ENCODE assay signal across 25 cellular contexts in the genomic region with DNA sequence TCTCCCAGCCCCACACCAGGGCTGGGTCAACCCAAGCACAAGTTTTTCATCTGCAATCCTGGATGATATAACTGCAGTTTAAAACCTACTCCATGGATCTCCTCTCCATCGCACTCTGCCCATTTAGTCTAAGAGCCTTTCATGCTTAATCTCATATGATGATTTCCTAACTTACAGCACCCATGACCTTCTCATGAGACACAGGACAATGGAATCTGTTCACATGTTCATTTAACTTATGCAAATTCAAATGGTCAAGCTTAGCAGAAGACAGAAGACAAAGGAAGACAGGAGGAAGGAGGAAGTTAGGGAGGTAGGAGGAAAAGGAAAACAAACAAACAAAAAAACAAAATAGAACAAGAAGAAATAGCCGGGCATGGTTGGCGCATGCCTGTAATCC.
DNase-seq lines count a peak whose midpoint lies in the region; ATAC-seq, FAIRE-seq and TF ChIP-seq lines count a peak whose summit lies in the region.
"Had no signal": no experiment of that assay in that cellular context is flagged by ENCODE, and none has a peak within 500 bp of the region (broad histone marks: within the 10 kb centered on the region; RNA-seq: fewer than 3 reads in every experiment).

No MANE protein-coding gene starts in this region.

- H3K36me3 Mint-ChIP-seq in activated naive CD4-positive, alpha-beta T cell treated with anti-CD3 and anti-CD28 coated beads, Interleukin-2, amount 50 U/mL, for 24 hours = no peaks in the 10 kb centered on the region
- peaks cover 14 to 18% of the 10 kb centered on the region in 2 donors for H3K36me3 Mint-ChIP-seq in stimulated activated naive B cell treated with anti-CD40 and anti-IgM and Interleukin-4, amounts not matched to agents 10 μg/mL and 1 μg/mL and 100 μg/mL, for 72 hours
- peaks cover 7% of the 10 kb centered on the region for H3K36me3 Mint-ChIP-seq in endothelial cell (ENCODE audit: low read depth, unreplicated experiment)

- H3K4me1 ChIP-seq in GM12878 (ENCODE audit: control insufficient read depth, insufficient read depth, low read length) = peaks cover 69% of the 10 kb centered on the region

- H3K27ac Mint-ChIP-seq in activated naive CD4-positive, alpha-beta T cell treated with anti-CD3 and anti-CD28 coated beads, Interleukin-2, amount 50 U/mL, for 24 hours = peak overlapping the region; percentile 25
- H3K27ac Mint-ChIP-seq in stimulated activated naive B cell treated with anti-CD40 and anti-IgM and Interleukin-4, amounts not matched to agents 10 μg/mL and 1 μg/mL and 100 μg/mL, for 72 hours = peak overlapping the region; percentile 78
- H3K27ac Mint-ChIP-seq in endothelial cell (ENCODE audit: unreplicated experiment) = no peak overlapping the region
- H3K27ac Mint-ChIP-seq: activated CD8-positive, alpha-beta memory T cell treated with anti-CD3 and anti-CD28 coated beads, Interleukin-2, amount 10 ng/mL, durations not matched to agents 7 days and 5 days; activated T-helper 1 cell treated with anti-CD3 and anti-CD28 coated beads, Interleukin-12 subunit alpha, Interleukin-12 subunit beta, Interleukin-2, Interleukin-4 antibody, amounts not matched to agents 30 ng/mL and 10 ng/mL and 1 ng/mL, durations not matched to agents 14 hours and 24 hours and 36 hours; HFFc6 had no signal

- no peak for DNase-seq in activated naive CD4-positive, alpha-beta T cell treated with Interleukin-2 at 50 U/mL for 16 hours
- DNase-seq in MV-4-11 (lab: John Stamatoyannopoulos, UW) (peak; percentile 25), GM12878 (ENCODE audit: low read depth, low spot score) (no peak), endothelial cell (ENCODE audit: low spot score) (no peak), left ventricle myocardium superior (no peak)
- no peak for DNase-seq in stimulated activated naive B cell treated with anti-CD40 and anti-IgM and Interleukin-4, amounts not matched to agents 10 μg/mL and 1 μg/mL and 100 μg/mL, for 72 hours
- DNase-seq: activated CD4-positive, alpha-beta T cell treated with anti-CD3 and anti-CD28 coated beads for 4 hours; activated CD8-positive, alpha-beta memory T cell treated with anti-CD3 and anti-CD28 coated beads, Interleukin-2, amount 10 ng/mL, durations not matched to agents 7 days and 5 days; DMS 273 treated with DMSO at 0.1 percent for 48 hours; GM23248; HFFc6; lower lobe of right lung; MG63; NCI-H510A; NK-92 treated with Interleukin-12 subunit alpha and Interleukin-12 subunit beta, amount 100 ng/mL, for 24 hours; psoas muscle; SJCRH30 had no signal

- no peak overlapping the region for H3K4me3 ChIP-seq in GM12878
- H3K4me3 ChIP-seq: GM23248, K562, lower lobe of right lung, MG63, psoas muscle, SJCRH30 had no signal

- no peak overlapping the region for H3K4me3 Mint-ChIP-seq in activated naive CD4-positive, alpha-beta T cell treated with anti-CD3 and anti-CD28 coated beads, Interleukin-2, amount 50 U/mL, for 24 hours
- no peak overlapping the region for H3K4me3 Mint-ChIP-seq in stimulated activated naive B cell treated with anti-CD40 and anti-IgM and Interleukin-4, amounts not matched to agents 10 μg/mL and 1 μg/mL and 100 μg/mL, for 72 hours
- no peak overlapping the region for H3K4me3 Mint-ChIP-seq in endothelial cell (ENCODE audit: unreplicated experiment)
- H3K4me3 Mint-ChIP-seq: activated CD8-positive, alpha-beta memory T cell treated with anti-CD3 and anti-CD28 coated beads, Interleukin-2, amount 10 ng/mL, durations not matched to agents 7 days and 5 days; activated T-helper 1 cell treated with anti-CD3 and anti-CD28 coated beads, Interleukin-12 subunit alpha, Interleukin-12 subunit beta, Interleukin-2, Interleukin-4 antibody, amounts not matched to agents 30 ng/mL and 10 ng/mL and 1 ng/mL, durations not matched to agents 14 hours and 24 hours and 36 hours; central memory CD8-positive, alpha-beta T cell; HFFc6 had no signal

- no peak overlapping the region for H3K27ac ChIP-seq in GM12878 (ENCODE audit: control insufficient read depth, insufficient read depth)
- H3K27ac ChIP-seq: C4-2B, GM23248, lower lobe of right lung, psoas muscle, SJCRH30 had no signal

- H3K79me2 ChIP-seq in GM12878 (ENCODE audit: control insufficient read depth, insufficient read depth, low read length) = peaks cover 81% of the 10 kb centered on the region

- 63% methylated on average over 3 of the region's 3 CpGs for WGBS in GM12878 (ENCODE audit: insufficient coverage, insufficient replicate concordance, low lambda C conversion rate, missing lambda C conversion rate)

- RAD21 ChIA-PET in GM12878 (lab: Charles Lee; ENCODE audit: unreplicated experiment) = interaction anchor here (1.6 to 25.9 kb wide), 2 partner anchors 18 to 49 kb away, joined by 12 to 710 read pairs; a partner anchor contains a TSS

- H3K9me3 Mint-ChIP-seq in activated naive CD4-positive, alpha-beta T cell treated with anti-CD3 and anti-CD28 coated beads, Interleukin-2, amount 50 U/mL, for 24 hours = no peaks in the 10 kb centered on the region
- H3K9me3 Mint-ChIP-seq in stimulated activated naive B cell treated with anti-CD40 and anti-IgM and Interleukin-4, amounts not matched to agents 10 μg/mL and 1 μg/mL and 100 μg/mL, for 72 hours = no peaks in the 10 kb centered on the region
- no peaks in the 10 kb centered on the region for H3K9me3 Mint-ChIP-seq in endothelial cell (ENCODE audit: unreplicated experiment)
- H3K9me3 Mint-ChIP-seq: activated naive CD4-positive, alpha-beta T cell treated with anti-CD3 and anti-CD28 coated beads, Interleukin-2, amount 50 U/mL, for 72 hours; activated T-helper 1 cell treated with anti-CD3 and anti-CD28 coated beads, Interleukin-12 subunit alpha, Interleukin-12 subunit beta, Interleukin-2, Interleukin-4 antibody, amounts not matched to agents 30 ng/mL and 10 ng/mL and 1 ng/mL, durations not matched to agents 14 hours and 24 hours and 36 hours; central memory CD8-positive, alpha-beta T cell; HFFc6 had no signal

- H3K9ac ChIP-seq in GM12878 (ENCODE audit: control insufficient read depth, insufficient read depth, low read length) = no peak overlapping the region
- H3K9ac ChIP-seq: GM23248 had no signal

- no TSS peak for BruUV-seq in GM12878 (replicated peaks; lab: Mats Ljungman, UMichigan)

- no peak for TF ChIP-seq RAD21 in GM12878 (IDR thresholded peaks at IDR 0.05; ENCODE audit: insufficient read depth, low read depth, low read length)

- intact Hi-C loops in GM12878 (cut with micrococcal nuclease; ENCODE audit: unreplicated experiment) (no loop called here), left ventricle myocardium superior (cut with micrococcal nuclease) (no loop called here)

- H3K36me3 ChIP-seq in GM12878 (ENCODE audit: control insufficient read depth in 2 of 2, insufficient read depth in 2 of 2, low read length in 1 of 2) = peaks cover 0 to 5% of the 10 kb centered on the region in 2 experiments; a peak in 2 of 4 replicates
- H3K36me3 ChIP-seq: lower lobe of right lung, MG63 had no signal

- POLR2A ChIA-PET in GM12878 (lab: Charles Lee) = interaction anchor here (1.1 kb wide), 1 partner anchor 22 kb away, joined by 3 read pairs; no protein-coding TSS in a partner anchor

- no peaks in the 10 kb centered on the region for H3K9me3 ChIP-seq in GM12878 (replicated peaks; ENCODE audit: control insufficient read depth, insufficient read depth, low read length)
- H3K9me3 ChIP-seq: lower lobe of right lung, MG63, psoas muscle, SJCRH30 had no signal

- TF ChIP-seq POLR2A in GM12878 (IDR thresholded peaks at IDR 0.05; ENCODE audit: low read depth, low read length) = no peak

- H3K4me1 Mint-ChIP-seq in activated naive CD4-positive, alpha-beta T cell treated with anti-CD3 and anti-CD28 coated beads, Interleukin-2, amount 50 U/mL, for 24 hours = peaks cover 72% of the 10 kb centered on the region
- peaks cover 55 to 79% of the 10 kb centered on the region in 2 donors for H3K4me1 Mint-ChIP-seq in stimulated activated naive B cell treated with anti-CD40 and anti-IgM and Interleukin-4, amounts not matched to agents 10 μg/mL and 1 μg/mL and 100 μg/mL, for 72 hours
- peaks cover 30% of the 10 kb centered on the region for H3K4me1 Mint-ChIP-seq in endothelial cell (ENCODE audit: unreplicated experiment)

- no peaks in the 10 kb centered on the region for H3K27me3 ChIP-seq in GM12878 (replicated peaks in 1 of 2; ENCODE audit: control insufficient read depth in 2 of 2, insufficient read depth in 2 of 2, low read length in 1 of 2)
- H3K27me3 ChIP-seq: MG63, SJCRH30 had no signal

- no peak for TF ChIP-seq CTCF in GM12878 (IDR thresholded peaks at IDR 0.05 in 2 of 3, conservative IDR thresholded peaks at IDR 0.05 in 1 of 3; ENCODE audit: control insufficient read depth in 2 of 3, extremely low read depth in 1 of 3, insufficient read depth in 1 of 3, low read depth in 3 of 3, low read length in 3 of 3)
- no peak for TF ChIP-seq CTCF in endothelial cell (IDR thresholded peaks at IDR 0.05; ENCODE audit: unreplicated experiment)

- H4K20me1 ChIP-seq in GM12878 (ENCODE audit: control insufficient read depth, insufficient read depth) = no peaks in the 10 kb centered on the region

- FAIRE-seq in GM12878 (lab: Jason Lieb, UNC) = no peak
- FAIRE-seq: K562, RCC 7860 had no signal

- peak overlapping the region; percentile 2; the same call in 1 of the 2 replicates for H3K4me2 ChIP-seq in GM12878 (ENCODE audit: control insufficient read depth, insufficient read depth)

- TF ChIP-seq EP300 in GM12878 (IDR thresholded peaks at IDR 0.05; ENCODE audit: borderline replicate concordance in 1 of 2, control insufficient read depth in 1 of 2, low read depth in 2 of 2, low read length in 2 of 2) = no peak

- ATAC-seq in GM12878 = no peak
- no peak for ATAC-seq in stimulated activated naive B cell treated with anti-CD40 and anti-IgM and Interleukin-4, amounts not matched to agents 10 μg/mL and 1 μg/mL and 100 μg/mL, for 72 hours (replicated peaks)
- ATAC-seq in HG02938 (IDR thresholded peaks at IDR 0.05; ENCODE audit: unreplicated experiment) = no peak
- ATAC-seq in left ventricle myocardium superior = no peak
- ATAC-seq: activated CD8-positive, alpha-beta memory T cell treated with anti-CD3 and anti-CD28 coated beads, Interleukin-2, amount 10 ng/mL, durations not matched to agents 7 days and 5 days; activated naive CD4-positive, alpha-beta T cell treated with anti-CD3 and anti-CD28 coated beads, Interleukin-2, amount 50 U/mL, for 72 hours; K562; lower lobe of right lung; psoas muscle had no signal

- no peaks in the 10 kb centered on the region for H3K27me3 Mint-ChIP-seq in activated naive CD4-positive, alpha-beta T cell treated with anti-CD3 and anti-CD28 coated beads, Interleukin-2, amount 50 U/mL, for 24 hours
- H3K27me3 Mint-ChIP-seq in stimulated activated naive B cell treated with anti-CD40 and anti-IgM and Interleukin-4, amounts not matched to agents 10 μg/mL and 1 μg/mL and 100 μg/mL, for 72 hours = no peaks in the 10 kb centered on the region
- H3K27me3 Mint-ChIP-seq in endothelial cell (ENCODE audit: unreplicated experiment) = peaks cover 7% of the 10 kb centered on the region
- H3K27me3 Mint-ChIP-seq: activated CD8-positive, alpha-beta memory T cell treated with anti-CD3 and anti-CD28 coated beads, Interleukin-2, amount 10 ng/mL, durations not matched to agents 7 days and 5 days; central memory CD8-positive, alpha-beta T cell had no signal

- SMC1A ChIA-PET in GM12878 (lab: Charles Lee; ENCODE audit: uncharacterized antibody, unreplicated experiment) = interaction anchor here (1.2 to 1.3 kb wide), 2 partner anchors 24 to 48 kb away, joined by 3 to 4 read pairs; no protein-coding TSS in a partner anchor

- H2AFZ ChIP-seq in GM12878 (ENCODE audit: control insufficient read depth, low read depth, low read length) = no peak overlapping the region
- H2AFZ ChIP-seq: GM23248 had no signal

- CTCF ChIA-PET in GM12878 (lab: Yijun Ruan, JAX) = interaction anchor here (0.8 to 1.9 kb wide), 2 partner anchors 21 to 48 kb away, joined by 3 to 8 read pairs; no protein-coding TSS in a partner anchor

- in situ Hi-C loops in GM12878 (cut with MboI) = no loop called here
